27 cellular contexts compared by ENCODE assay signal in genomic region chr15:57785959-57786358, GRCh38.
"Had no signal": no experiment of that assay in that cellular context is flagged by ENCODE, and none has a peak within 500 bp of the region (broad histone marks: within the 10 kb centered on the region; RNA-seq: fewer than 3 reads in every experiment).

No MANE protein-coding gene starts in this region.

- H3K9ac ChIP-seq: KMS-11, SK-N-SH had no signal

- H3K27ac ChIP-seq: breast epithelium, KMS-11, Peyer's patch, RWPE1, SJCRH30, VCaP had no signal

- H3K4me3 Mint-ChIP-seq: activated CD8-positive, alpha-beta T cell treated with anti-CD3 and anti-CD28 coated beads, Interleukin-2, amount 10 ng/mL, durations not matched to agents 7 days and 5 days; activated naive CD4-positive, alpha-beta T cell treated with anti-CD3 and anti-CD28 coated beads, Interleukin-2, amount 10 ng/mL, durations not matched to agents 7 days and 5 days; activated T-cell treated with anti-CD3 and anti-CD28 coated beads, Interleukin-2, amount 50 U/mL, for 24 hours; activated T-helper 1 cell treated with anti-CD3 and anti-CD28 coated beads, Interleukin-12 subunit alpha, Interleukin-12 subunit beta, Interleukin-2, Interleukin-4 antibody, amounts not matched to agents 30 ng/mL and 10 ng/mL and 1 ng/mL, durations not matched to agents 14 hours and 24 hours and 36 hours had no signal

- H3K9me3 ChIP-seq: breast epithelium, Peyer's patch, SJCRH30, SK-N-SH had no signal

- H3K27ac Mint-ChIP-seq: activated CD8-positive, alpha-beta T cell treated with anti-CD3 and anti-CD28 coated beads, Interleukin-2, amount 10 ng/mL, durations not matched to agents 7 days and 5 days; activated naive CD4-positive, alpha-beta T cell treated with anti-CD3 and anti-CD28 coated beads, Interleukin-2, amount 10 ng/mL, durations not matched to agents 7 days and 5 days; activated T-cell treated with anti-CD3 and anti-CD28 coated beads, Interleukin-2, amount 50 U/mL, for 24 hours; activated T-helper 1 cell treated with anti-CD3 and anti-CD28 coated beads, Interleukin-12 subunit alpha, Interleukin-12 subunit beta, Interleukin-2, Interleukin-4 antibody, amounts not matched to agents 30 ng/mL and 10 ng/mL and 1 ng/mL, durations not matched to agents 14 hours and 24 hours and 36 hours had no signal

- H3K4me1 ChIP-seq: breast epithelium, Peyer's patch had no signal

- ATAC-seq: activated CD8-positive, alpha-beta T cell treated with anti-CD3 and anti-CD28 coated beads, Interleukin-2, amount 10 ng/mL, durations not matched to agents 7 days and 5 days had no signal

- H3K4me3 ChIP-seq: breast epithelium, Peyer's patch, SJCRH30 had no signal

- H3K4me2 ChIP-seq: KMS-11, SK-N-SH had no signal

- H3K36me3 Mint-ChIP-seq: activated naive CD4-positive, alpha-beta T cell treated with anti-CD3 and anti-CD28 coated beads, Interleukin-2, amount 10 ng/mL, durations not matched to agents 7 days and 5 days had no signal

- H3K27me3 ChIP-seq: breast epithelium, Peyer's patch, SJCRH30 had no signal

- H3K9me2 ChIP-seq: SK-N-SH had no signal

- DNase-seq: activated CD4-positive, alpha-beta T cell treated with anti-CD3 and anti-CD28 coated beads for 4 hours; activated CD4-positive, CD25-positive, alpha-beta regulatory T cell; activated CD8-positive, alpha-beta memory T cell treated with anti-CD3 and anti-CD28 coated beads, Interleukin-2, amount 50 U/mL, for 48 hours; activated CD8-positive, alpha-beta T cell treated with anti-CD3 and anti-CD28 coated beads, Interleukin-2, amount 10 ng/mL, durations not matched to agents 7 days and 5 days; activated effector memory CD4-positive, alpha-beta T cell treated with anti-CD3 and anti-CD28 coated beads, Interleukin-2, amount 50 U/mL, for 16 hours; activated naive CD4-positive, alpha-beta T cell treated with anti-CD3 and anti-CD28 coated beads, Interleukin-2, amount 10 ng/mL, durations not matched to agents 7 days and 5 days; activated T-cell treated with anti-CD3 and anti-CD28 coated beads, Interleukin-2, amount 50 U/mL, for 24 hours; aorta; caudate nucleus; MV-4-11; NCI-H1092 treated with DMSO at 0.1 percent for 48 hours; NCI-H1417 treated with DMSO at 0.1 percent for 48 hours; NCI-H1694; NCI-H2029; NCI-H510A treated with DMSO at 0.1 percent for 48 hours; NCI-H69; NK-92 treated with Interleukin-12 subunit alpha and Interleukin-12 subunit beta, amount 100 ng/mL, for 24 hours; Peyer's patch; Right ventricle myocardium superior; SJCRH30; SK-N-SH; T-helper 1 cell had no signal

- H3K9me3 Mint-ChIP-seq: activated T-cell treated with anti-CD3 and anti-CD28 coated beads, Interleukin-2, amount 50 U/mL, for 24 hours; activated T-helper 1 cell treated with anti-CD3 and anti-CD28 coated beads, Interleukin-12 subunit alpha, Interleukin-12 subunit beta, Interleukin-2, Interleukin-4 antibody, amounts not matched to agents 30 ng/mL and 10 ng/mL and 1 ng/mL, durations not matched to agents 14 hours and 24 hours and 36 hours had no signal

- H3K36me3 ChIP-seq: breast epithelium, Peyer's patch, SJCRH30 had no signal
